ENCODE assay signal across 13 cellular contexts in genomic region chr3:32454731-32455608, GRCh38. TPM values are rescaled to one million over a fixed set of nuclear protein-coding genes. Genes with fewer than 3 reads are reported as not detected.
DNase-seq lines count a peak whose midpoint lies in the region; ATAC-seq and TF ChIP-seq lines count a peak whose summit lies in the region.
"Had no signal": no experiment of that assay in that cellular context is flagged by ENCODE, and none has a peak within 500 bp of the region (broad histone marks: within the 10 kb centered on the region; RNA-seq: fewer than 3 reads in every experiment).

No MANE protein-coding gene starts in this region.

- intact Hi-C loops in CD14-positive monocyte (cut with micrococcal nuclease) = no loop called here

- H3K27me3 Mint-ChIP-seq in CD14-positive monocyte (ENCODE audit: low read depth in 3 of 3) (no peaks in the 10 kb centered on the region), memory B cell (no peaks in the 10 kb centered on the region)
- H3K27me3 Mint-ChIP-seq in activated naive CD8-positive, alpha-beta T cell = no peaks in the 10 kb centered on the region

- DNase-seq in CD14-positive monocyte (ENCODE audit: low spot score) = no peak
- peak; percentile 4 for DNase-seq in GM20000 (ENCODE audit: low spot score)
- DNase-seq in memory B cell (ENCODE audit: low spot score in 2 of 2) = no peak
- no peak for DNase-seq in midbrain (lab: John Stamatoyannopoulos, UW)
- DNase-seq in NCI-H187 (lab: John Stamatoyannopoulos, UW) = no peak
- DNase-seq in hypothalamus (lab: John Stamatoyannopoulos, UW) = no peak
- DNase-seq: body of pancreas, MV-4-11, NCI-H446, tibial artery had no signal

- ATAC-seq in memory B cell (ENCODE audit: low read depth) (no peak), GM21576 (IDR thresholded peaks at IDR 0.05; ENCODE audit: unreplicated experiment) (no peak)
- ATAC-seq: body of pancreas had no signal

- TF ChIP-seq CTCF in CD14-positive monocyte (IDR thresholded peaks at IDR 0.05) (no peak), GM20000 (IDR thresholded peaks at IDR 0.05; ENCODE audit: extremely low read depth, missing control alignments) (no peak)

- H3K36me3 Mint-ChIP-seq in CD14-positive monocyte = peaks cover 62 to 75% of the 10 kb centered on the region in 2 donors
- H3K36me3 Mint-ChIP-seq in activated naive CD8-positive, alpha-beta T cell = peaks cover 3% of the 10 kb centered on the region
- peaks cover 27% of the 10 kb centered on the region for H3K36me3 Mint-ChIP-seq in memory B cell

- no peak overlapping the region for H3K4me3 Mint-ChIP-seq in CD14-positive monocyte
- no peak overlapping the region for H3K4me3 Mint-ChIP-seq in activated naive CD8-positive, alpha-beta T cell
- H3K4me3 Mint-ChIP-seq in memory B cell = peak overlapping the region; percentile 72
- H3K4me3 Mint-ChIP-seq: neural crest cell had no signal

- H3K27ac Mint-ChIP-seq in CD14-positive monocyte = peak overlapping the region in 5 of 7 donors; percentile 4 to 87 (median 20)
- H3K27ac Mint-ChIP-seq in activated naive CD8-positive, alpha-beta T cell = peak overlapping the region; percentile 97
- H3K27ac Mint-ChIP-seq in memory B cell = peak overlapping the region; percentile 98

- no peaks in the 10 kb centered on the region for H3K9me3 Mint-ChIP-seq in CD14-positive monocyte
- no peaks in the 10 kb centered on the region for H3K9me3 Mint-ChIP-seq in activated naive CD8-positive, alpha-beta T cell (ENCODE audit: low read depth)
- H3K9me3 Mint-ChIP-seq in memory B cell = peaks cover 1% of the 10 kb centered on the region
- H3K9me3 Mint-ChIP-seq: neural crest cell had no signal

- H3K4me1 Mint-ChIP-seq in CD14-positive monocyte (peaks cover 17% of the 10 kb centered on the region), memory B cell (peaks cover 45% of the 10 kb centered on the region)
- H3K4me1 Mint-ChIP-seq in activated naive CD8-positive, alpha-beta T cell (ENCODE audit: low read depth) = peaks cover 52% of the 10 kb centered on the region

RNA-seq across cellular contexts. Expression of gene CMTM6, which starts 47.7 kb away (rescaled TPM):
- 100 to 1,000 TPM; 190 to 210 TPM for polyA plus RNA-seq in CD14-positive monocyte

Comparison
In these comparisons a context has a peak if more than half of its experiments do, and no peak if none do; other contexts are left out.
1. H3K27ac Mint-ChIP-seq: peak in every context shown above with its lines; median percentile 98 in memory B cell; 97 in activated naive CD8-positive, alpha-beta T cell; 20 in CD14-positive monocyte.